27 cellular contexts compared by ENCODE assay signal in the genomic region with DNA sequence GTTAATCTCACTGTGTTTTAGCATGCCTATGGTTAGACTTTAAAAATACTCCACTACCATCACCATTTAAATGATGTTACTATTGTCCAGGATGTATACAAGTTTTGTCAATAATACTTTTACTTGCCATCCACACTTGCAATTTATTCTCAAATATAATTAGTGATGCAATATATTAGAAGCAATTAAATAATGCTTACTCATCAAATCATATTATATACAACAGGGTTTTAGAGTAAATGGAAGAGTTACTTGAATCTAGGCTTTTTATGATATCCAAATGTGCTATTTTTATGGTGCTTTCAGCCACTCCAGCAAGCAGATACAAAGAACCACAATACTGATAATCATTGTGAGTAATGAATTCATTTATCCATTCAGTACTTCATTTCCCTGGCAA.
"Had no signal": no experiment of that assay in that cellular context is flagged by ENCODE, and none has a peak within 500 bp of the region (broad histone marks: within the 10 kb centered on the region; RNA-seq: fewer than 3 reads in every experiment).

No MANE protein-coding gene starts in this region.

- H2AFZ ChIP-seq: neural progenitor cell, parathyroid adenoma had no signal

- H3K36me3 ChIP-seq: neural progenitor cell, ovary, spleen, suprapubic skin, tibial artery, transverse colon, upper lobe of right lung, uterus had no signal

- H3K79me2 ChIP-seq: parathyroid adenoma had no signal

- H3K4me2 ChIP-seq: neural progenitor cell, smooth muscle cell had no signal

- H3K9me3 ChIP-seq: ovary, psoas muscle, suprapubic skin, testis, tibial artery, transverse colon, upper lobe of right lung, uterus had no signal

- H3K4me1 ChIP-seq: neural progenitor cell, parathyroid adenoma, psoas muscle, spleen, suprapubic skin, testis, tibial artery, transverse colon, upper lobe of right lung, uterus had no signal

- H3K9ac ChIP-seq: neural progenitor cell, parathyroid adenoma had no signal

- ATAC-seq: natural killer cell; psoas muscle; right cardiac atrium; sciatic nerve; stimulated activated memory B cell treated with anti-CD40 and anti-IgM and Interleukin-4, amounts not matched to agents 10 μg/mL and 1 μg/mL and 100 μg/mL, for 72 hours; stimulated activated naive CD8-positive, alpha-beta T cell treated with anti-CD3 and anti-CD28 coated beads, Interleukin-15, amount 100 ng/mL, for 72 hours; stimulated activated naive CD8-positive, alpha-beta T cell treated with anti-CD3 and anti-CD28 coated beads, Interleukin-15, Interleukin-2, amounts not matched to agents 100 U/mL and 50 U/mL, for 24 hours; upper lobe of right lung had no signal

- H3K27me3 ChIP-seq: neural progenitor cell, ovary, spleen, suprapubic skin, testis, tibial artery, transverse colon, upper lobe of right lung, uterus had no signal

- H3K4me3 ChIP-seq: neural progenitor cell, ovary, psoas muscle, skin epidermis, smooth muscle cell, spleen, suprapubic skin, testis, tibial artery, transverse colon, upper lobe of right lung, uterus had no signal

- DNase-seq: natural killer cell; occipital lobe; ovary; psoas muscle; right cardiac atrium; spleen; stimulated activated CD4-positive, alpha-beta T cell treated with anti-CD3 and anti-CD28 coated beads, Interleukin-12 subunit alpha, Interleukin-12 subunit beta, amount 100 ng/mL, for 4 hours; stimulated activated CD4-positive, alpha-beta T cell treated with anti-CD3 and anti-CD28 coated beads, Interleukin-1b, Interleukin-23, amount 100 ng/mL, for 48 hours; stimulated activated CD4-positive, alpha-beta T cell treated with anti-CD3 and anti-CD28 coated beads, Interleukin-4, amount 100 ng/mL, for 1 hour; stimulated activated CD4-positive, alpha-beta T cell treated with anti-CD3 and anti-CD28 coated beads, Interleukin-4, amount 100 ng/mL, for 4 hours; stimulated activated CD8-positive, alpha-beta memory T cell treated with anti-CD3 and anti-CD28 coated beads, Interleukin-4, amount 100 ng/mL, for 48 hours; stimulated activated naive CD4-positive, alpha-beta T cell; stimulated activated naive CD8-positive, alpha-beta T cell treated with anti-CD3 and anti-CD28 coated beads, Interleukin-15, amount 100 ng/mL, for 72 hours; stimulated activated naive CD8-positive, alpha-beta T cell treated with anti-CD3 and anti-CD28 coated beads, Interleukin-15, Interleukin-2, amounts not matched to agents 100 U/mL and 50 U/mL, for 24 hours; substantia nigra; testis; tibial artery; transverse colon; upper lobe of right lung; uterus had no signal

- H3K27ac ChIP-seq: neural progenitor cell, ovary, parathyroid adenoma, psoas muscle, skin epidermis, spleen, suprapubic skin, testis, tibial artery, transverse colon, upper lobe of right lung, uterus had no signal
